26 cellular contexts compared by ENCODE assay signal in genomic region chr1:175252561-175252960, GRCh38.
"Had no signal": no experiment of that assay in that cellular context is flagged by ENCODE, and none has a peak within 500 bp of the region (broad histone marks: within the 10 kb centered on the region; RNA-seq: fewer than 3 reads in every experiment).

No MANE protein-coding gene starts in this region.

- DNase-seq: activated CD4-positive, alpha-beta memory T cell treated with anti-CD3 and anti-CD28 coated beads, Interleukin-2, amount 10 ng/mL, durations not matched to agents 7 days and 5 days; activated CD4-positive, alpha-beta T cell treated with anti-CD3 and anti-CD28 coated beads, Interleukin-2, amount 10 ng/mL, durations not matched to agents 7 days and 5 days; activated CD4-positive, CD25-positive, alpha-beta regulatory T cell treated with anti-CD3 and anti-CD28 coated beads, Interleukin-2, amount 50 U/mL, for 72 hours; activated naive CD4-positive, alpha-beta T cell; activated T-cell treated with anti-CD3 and anti-CD28 coated beads, Interleukin-2, amount 50 U/mL, for 48 hours; central memory CD4-positive, alpha-beta T cell; endodermal cell; foreskin fibroblast; head of caudate nucleus; hippocampal formation; midbrain; naive thymus-derived CD4-positive, alpha-beta T cell; nucleus accumbens; pancreas; retina; sigmoid colon; small intestine; stimulated activated CD4-positive, alpha-beta T cell treated with anti-CD3 and anti-CD28 coated beads, Interleukin-4, amount 100 ng/mL, for 24 hours; T1000; trophoblast cell; WERI-Rb-1 had no signal

- H3K9me3 ChIP-seq: breast epithelium, pancreas, prostate gland, sigmoid colon, thoracic aorta had no signal

- H3K27me3 ChIP-seq: breast epithelium, pancreas, sigmoid colon had no signal

- H3K27ac ChIP-seq: breast epithelium, pancreas, prostate gland, sigmoid colon, thoracic aorta, WERI-Rb-1 had no signal

- H3K4me1 ChIP-seq: breast epithelium, pancreas, prostate gland, sigmoid colon had no signal

- ATAC-seq: esophagus mucosa; naive thymus-derived CD4-positive, alpha-beta T cell; pancreas; stimulated activated effector memory CD8-positive, alpha-beta T cell treated with anti-CD3 and anti-CD28 coated beads, Interleukin-12 subunit alpha, Interleukin-12 subunit beta, amount 100 ng/mL, for 72 hours had no signal

- H3K4me3 ChIP-seq: breast epithelium, pancreas, prostate gland, sigmoid colon, thoracic aorta had no signal
